In the genomic region with DNA sequence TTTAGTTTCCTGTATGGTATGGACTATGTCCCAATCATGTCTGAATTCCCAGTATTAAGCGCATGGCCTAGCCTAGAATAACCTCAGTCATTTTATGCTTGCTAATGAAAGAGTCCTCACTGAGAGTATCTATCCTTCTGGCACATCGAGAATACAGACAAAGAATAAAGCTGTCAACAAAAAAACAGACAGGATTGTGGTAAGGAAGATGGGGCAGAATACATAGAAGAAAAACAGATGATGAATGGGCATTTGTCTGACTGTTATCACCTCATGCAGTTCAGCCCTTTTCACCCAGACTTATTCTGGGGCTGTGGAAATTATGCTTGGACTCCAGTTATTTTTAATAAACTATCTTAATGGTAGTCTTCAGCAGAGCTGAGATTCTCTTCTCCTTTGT, we compare ENCODE assay signal across 3 cellular contexts.
TF ChIP-seq lines count a peak whose summit lies in the region.

No MANE protein-coding gene starts in this region.

TF ChIP-seq in GM23338, 12 proteins besides CTCF, POLR2A, EP300 and RAD21:
- TF ChIP-seq, protein P1, sequence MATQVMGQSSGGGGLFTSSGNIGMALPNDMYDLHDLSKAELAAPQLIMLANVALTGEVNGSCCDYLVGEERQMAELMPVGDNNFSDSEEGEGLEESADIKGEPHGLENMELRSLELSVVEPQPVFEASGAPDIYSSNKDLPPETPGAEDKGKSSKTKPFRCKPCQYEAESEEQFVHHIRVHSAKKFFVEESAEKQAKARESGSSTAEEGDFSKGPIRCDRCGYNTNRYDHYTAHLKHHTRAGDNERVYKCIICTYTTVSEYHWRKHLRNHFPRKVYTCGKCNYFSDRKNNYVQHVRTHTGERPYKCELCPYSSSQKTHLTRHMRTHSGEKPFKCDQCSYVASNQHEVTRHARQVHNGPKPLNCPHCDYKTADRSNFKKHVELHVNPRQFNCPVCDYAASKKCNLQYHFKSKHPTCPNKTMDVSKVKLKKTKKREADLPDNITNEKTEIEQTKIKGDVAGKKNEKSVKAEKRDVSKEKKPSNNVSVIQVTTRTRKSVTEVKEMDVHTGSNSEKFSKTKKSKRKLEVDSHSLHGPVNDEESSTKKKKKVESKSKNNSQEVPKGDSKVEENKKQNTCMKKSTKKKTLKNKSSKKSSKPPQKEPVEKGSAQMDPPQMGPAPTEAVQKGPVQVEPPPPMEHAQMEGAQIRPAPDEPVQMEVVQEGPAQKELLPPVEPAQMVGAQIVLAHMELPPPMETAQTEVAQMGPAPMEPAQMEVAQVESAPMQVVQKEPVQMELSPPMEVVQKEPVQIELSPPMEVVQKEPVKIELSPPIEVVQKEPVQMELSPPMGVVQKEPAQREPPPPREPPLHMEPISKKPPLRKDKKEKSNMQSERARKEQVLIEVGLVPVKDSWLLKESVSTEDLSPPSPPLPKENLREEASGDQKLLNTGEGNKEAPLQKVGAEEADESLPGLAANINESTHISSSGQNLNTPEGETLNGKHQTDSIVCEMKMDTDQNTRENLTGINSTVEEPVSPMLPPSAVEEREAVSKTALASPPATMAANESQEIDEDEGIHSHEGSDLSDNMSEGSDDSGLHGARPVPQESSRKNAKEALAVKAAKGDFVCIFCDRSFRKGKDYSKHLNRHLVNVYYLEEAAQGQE (IDR thresholded peaks at IDR 0.05; ENCODE audit: unreplicated experiment) = no peak
- no peak for TF ChIP-seq ZNF114 (CRISPR knock-in tag; IDR thresholded peaks at IDR 0.05)
- no peak for TF ChIP-seq JUNB (IDR thresholded peaks at IDR 0.05; ENCODE audit: unreplicated experiment)
- TF ChIP-seq CREB1 (CRISPR knock-in tag; IDR thresholded peaks at IDR 0.05; ENCODE audit: low read depth) = no peak
- TF ChIP-seq EZH2phosphoT487 (IDR thresholded peaks at IDR 0.05; ENCODE audit: unreplicated experiment) = no peak
- TF ChIP-seq STAT1 (IDR thresholded peaks at IDR 0.05; ENCODE audit: unreplicated experiment) = no peak
- TF ChIP-seq ZNF331 (CRISPR knock-in tag; IDR thresholded peaks at IDR 0.05; ENCODE audit: low read depth) = no peak
- TF ChIP-seq NANOG (IDR thresholded peaks at IDR 0.05; ENCODE audit: borderline replicate concordance) = no peak
- TF ChIP-seq EZH2 (IDR thresholded peaks at IDR 0.05; ENCODE audit: low read depth, unreplicated experiment) = no peak
- TF ChIP-seq POLR2AphosphoS5 (IDR thresholded peaks at IDR 0.05; ENCODE audit: low read depth) = no peak

TF ChIP-seq in WTC11, 78 proteins besides CTCF, POLR2A, EP300 and RAD21 (continued from another document):
- TF ChIP-seq, protein P2, sequence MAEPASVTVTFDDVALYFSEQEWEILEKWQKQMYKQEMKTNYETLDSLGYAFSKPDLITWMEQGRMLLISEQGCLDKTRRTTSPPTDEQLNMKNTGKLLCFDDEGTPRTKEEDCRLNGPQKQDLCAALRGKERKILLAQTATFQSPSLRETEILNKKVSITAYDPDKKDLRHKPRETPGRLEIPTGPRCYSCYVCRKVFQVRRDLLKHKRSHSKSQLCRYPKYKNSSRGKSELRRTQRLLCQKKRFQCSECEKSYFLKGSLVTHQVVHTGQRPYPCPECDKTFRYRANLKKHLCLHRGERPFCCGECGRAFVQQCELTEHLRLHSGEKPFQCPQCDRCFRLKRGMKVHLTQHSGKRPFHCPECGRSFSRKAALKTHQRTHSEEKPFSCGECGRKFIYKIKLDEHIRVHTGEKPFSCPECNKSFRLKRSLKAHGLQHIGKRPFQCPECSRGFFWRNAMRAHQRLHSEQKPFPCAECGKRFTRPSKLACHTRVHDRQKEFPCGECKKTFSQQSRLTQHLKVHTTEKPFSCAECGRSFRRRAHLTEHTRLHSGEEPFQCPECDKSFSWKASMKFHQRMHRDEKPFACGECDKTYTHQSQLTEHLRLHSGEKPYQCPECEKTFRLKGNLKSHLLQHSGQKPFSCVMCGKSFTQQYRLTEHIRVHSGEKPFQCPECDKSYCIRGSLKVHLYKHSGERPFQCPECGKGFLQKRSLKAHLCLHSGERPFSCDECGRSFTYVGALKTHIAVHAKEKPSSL (CRISPR knock-in tag; conservative IDR thresholded peaks at IDR 0.05) = peak; percentile 63
- peak; percentile 66; the same call in 1 of the 2 replicates for TF ChIP-seq ZNF671 (CRISPR knock-in tag; IDR thresholded peaks at IDR 0.05)
- TF ChIP-seq, protein P3, sequence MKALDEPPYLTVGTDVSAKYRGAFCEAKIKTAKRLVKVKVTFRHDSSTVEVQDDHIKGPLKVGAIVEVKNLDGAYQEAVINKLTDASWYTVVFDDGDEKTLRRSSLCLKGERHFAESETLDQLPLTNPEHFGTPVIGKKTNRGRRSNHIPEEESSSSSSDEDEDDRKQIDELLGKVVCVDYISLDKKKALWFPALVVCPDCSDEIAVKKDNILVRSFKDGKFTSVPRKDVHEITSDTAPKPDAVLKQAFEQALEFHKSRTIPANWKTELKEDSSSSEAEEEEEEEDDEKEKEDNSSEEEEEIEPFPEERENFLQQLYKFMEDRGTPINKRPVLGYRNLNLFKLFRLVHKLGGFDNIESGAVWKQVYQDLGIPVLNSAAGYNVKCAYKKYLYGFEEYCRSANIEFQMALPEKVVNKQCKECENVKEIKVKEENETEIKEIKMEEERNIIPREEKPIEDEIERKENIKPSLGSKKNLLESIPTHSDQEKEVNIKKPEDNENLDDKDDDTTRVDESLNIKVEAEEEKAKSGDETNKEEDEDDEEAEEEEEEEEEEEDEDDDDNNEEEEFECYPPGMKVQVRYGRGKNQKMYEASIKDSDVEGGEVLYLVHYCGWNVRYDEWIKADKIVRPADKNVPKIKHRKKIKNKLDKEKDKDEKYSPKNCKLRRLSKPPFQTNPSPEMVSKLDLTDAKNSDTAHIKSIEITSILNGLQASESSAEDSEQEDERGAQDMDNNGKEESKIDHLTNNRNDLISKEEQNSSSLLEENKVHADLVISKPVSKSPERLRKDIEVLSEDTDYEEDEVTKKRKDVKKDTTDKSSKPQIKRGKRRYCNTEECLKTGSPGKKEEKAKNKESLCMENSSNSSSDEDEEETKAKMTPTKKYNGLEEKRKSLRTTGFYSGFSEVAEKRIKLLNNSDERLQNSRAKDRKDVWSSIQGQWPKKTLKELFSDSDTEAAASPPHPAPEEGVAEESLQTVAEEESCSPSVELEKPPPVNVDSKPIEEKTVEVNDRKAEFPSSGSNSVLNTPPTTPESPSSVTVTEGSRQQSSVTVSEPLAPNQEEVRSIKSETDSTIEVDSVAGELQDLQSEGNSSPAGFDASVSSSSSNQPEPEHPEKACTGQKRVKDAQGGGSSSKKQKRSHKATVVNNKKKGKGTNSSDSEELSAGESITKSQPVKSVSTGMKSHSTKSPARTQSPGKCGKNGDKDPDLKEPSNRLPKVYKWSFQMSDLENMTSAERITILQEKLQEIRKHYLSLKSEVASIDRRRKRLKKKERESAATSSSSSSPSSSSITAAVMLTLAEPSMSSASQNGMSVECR (CRISPR knock-in tag; IDR thresholded peaks at IDR 0.05; ENCODE audit: borderline replicate concordance) = no peak
- TF ChIP-seq FOXP1 (CRISPR knock-in tag; IDR thresholded peaks at IDR 0.05; ENCODE audit: borderline replicate concordance) = no peak
TF ChIP-seq in WTC11: peak in this region for 3.

TF ChIP-seq in neural cell, 6 proteins besides CTCF, POLR2A, EP300 and RAD21 (continued from another document):
- TF ChIP-seq, protein P1 (IDR thresholded peaks at IDR 0.05; ENCODE audit: borderline replicate concordance) = no peak
- no peak for TF ChIP-seq EZH2 (IDR thresholded peaks at IDR 0.05; ENCODE audit: borderline replicate concordance, insufficient read depth, low read length, poor library complexity, severe bottlenecking)
- TF ChIP-seq POLR2AphosphoS5 (IDR thresholded peaks at IDR 0.05) = no peak
- TF ChIP-seq TAF1 (IDR thresholded peaks at IDR 0.05; ENCODE audit: low read depth) = no peak
- no peak for TF ChIP-seq MXI1 (conservative IDR thresholded peaks at IDR 0.05; ENCODE audit: poor library complexity, severe bottlenecking)
